Comparison of ENCODE assay signal across 8 cellular contexts in the genomic region with DNA sequence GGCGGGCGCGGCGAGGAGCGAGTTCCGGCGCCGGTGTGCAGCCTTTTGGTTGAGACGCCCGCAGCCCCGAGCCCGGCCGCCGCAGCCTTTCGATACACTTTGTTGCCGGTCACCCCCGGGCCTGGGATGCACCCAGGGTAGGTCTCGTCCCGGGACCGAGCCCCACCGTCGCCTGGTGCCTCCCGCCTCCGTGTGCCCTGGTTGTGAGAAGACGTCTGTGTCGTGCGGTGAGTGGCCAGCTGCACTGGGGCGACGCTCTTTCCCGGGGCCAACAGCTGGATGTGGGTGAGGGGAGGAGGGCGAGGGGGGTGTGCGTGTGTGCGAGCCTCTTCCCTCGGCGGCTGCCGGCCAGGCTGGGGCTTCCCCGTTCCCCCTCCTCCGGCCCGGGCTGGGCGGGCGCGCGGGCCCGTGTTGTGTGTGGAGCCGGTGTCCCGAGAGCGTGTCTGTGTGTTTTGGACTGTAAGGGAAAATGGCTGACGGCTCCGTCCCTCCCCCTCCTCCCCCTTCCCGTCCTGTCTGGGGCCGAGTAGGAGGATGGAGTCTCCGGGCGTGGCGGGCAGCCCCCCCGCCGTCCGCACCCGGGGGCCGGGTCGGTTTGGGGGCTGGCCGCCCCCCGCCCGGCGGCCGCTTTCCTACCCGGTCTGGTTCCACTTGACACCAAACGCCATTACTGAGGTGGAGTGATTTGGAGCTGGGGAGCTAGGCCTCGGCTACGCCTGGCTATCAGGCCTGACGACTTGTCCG. TPM values are rescaled to one million over a fixed set of nuclear protein-coding genes. Genes with fewer than 3 reads are reported as not detected.
DNase-seq lines count a peak whose midpoint lies in the region; ATAC-seq and TF ChIP-seq lines count a peak whose summit lies in the region.

No MANE protein-coding gene starts in this region.

- TF ChIP-seq CTCF in Calu3 (IDR thresholded peaks at IDR 0.05; ENCODE audit: unreplicated experiment) = no peak

- H3K27me3 Mint-ChIP-seq in Calu3 (ENCODE audit: unreplicated experiment) = no peaks in the 10 kb centered on the region

- peak overlapping the region; percentile 75 for H3K4me3 ChIP-seq in ectodermal cell (ENCODE audit: insufficient read depth, low read depth, low read length)

- DNase-seq in Calu3 (peak; percentile 54), NAMALWA (ENCODE audit: low spot score) (peak; percentile 65), medulla oblongata (ENCODE audit: extremely low spot score) (peak; percentile 46)
- DNase-seq in activated CD4-positive, alpha-beta T cell treated with anti-CD3 and anti-CD28 coated beads, Interleukin-2, amount 50 U/mL, for 48 hours = peak; percentile 41 to 47
- DNase-seq in stimulated activated CD8-positive, alpha-beta memory T cell treated with anti-CD3 and anti-CD28 coated beads, Interleukin-12 subunit alpha, Interleukin-12 subunit beta, amount 100 ng/mL, for 24 hours (ENCODE audit: extremely low read depth) = peak; percentile 10

- H3K27ac ChIP-seq in ectodermal cell (ENCODE audit: insufficient read depth, low read depth, low read length, poor library complexity, severe bottlenecking) = peak overlapping the region; percentile 100

- no peaks in the 10 kb centered on the region for H3K27me3 ChIP-seq in ectodermal cell (ENCODE audit: control insufficient read depth, insufficient read depth, low read length, poor library complexity, severe bottlenecking)

- CTCF ChIA-PET in Calu3 (lab: Charles Lee) = interaction anchor here (0.8 to 2.1 kb wide), 3 partner anchors 29 to 207 kb away, joined by 3 to 9 read pairs (median 6); no protein-coding TSS in a partner anchor

- H3K4me3 Mint-ChIP-seq in Calu3 (ENCODE audit: low read depth, unreplicated experiment) = peak overlapping the region; percentile 89

- peak; percentile 6 for ATAC-seq in GM21528 (IDR thresholded peaks at IDR 0.05; ENCODE audit: low FRiP score, unreplicated experiment)
- ATAC-seq in GM18858 (IDR thresholded peaks at IDR 0.05; ENCODE audit: unreplicated experiment) = no peak

- H3K4me1 Mint-ChIP-seq in Calu3 (ENCODE audit: low read depth, unreplicated experiment) = peaks cover 4% of the 10 kb centered on the region

- H3K36me3 ChIP-seq in ectodermal cell (ENCODE audit: control insufficient read depth, insufficient read depth, low read length) = no peaks in the 10 kb centered on the region

- no peaks in the 10 kb centered on the region for H3K4me1 ChIP-seq in ectodermal cell (ENCODE audit: control insufficient read depth, insufficient read depth, low read length)

- no peaks in the 10 kb centered on the region for H3K9me3 ChIP-seq in ectodermal cell (ENCODE audit: control insufficient read depth, low read length)

- H3K27ac Mint-ChIP-seq in Calu3 (ENCODE audit: unreplicated experiment) = peak overlapping the region; percentile 98

- H3K36me3 Mint-ChIP-seq in Calu3 (ENCODE audit: insufficient read depth, unreplicated experiment) = peaks cover 62% of the 10 kb centered on the region

- BruUV-seq in Calu3 (replicated peaks; lab: Mats Ljungman, UMichigan) = no TSS peak

- intact Hi-C loops in Calu3 (cut with micrococcal nuclease; ENCODE audit: unreplicated experiment) = loop anchor here (5.0 kb wide), 2 partner anchors 49 to 154 kb away; no protein-coding TSS in a partner anchor

- WGBS in ectodermal cell, 2 experiments = 0 to 1% methylated on average over 49 to 67 of the region's 71 CpGs

- H3K9me3 Mint-ChIP-seq in Calu3 (ENCODE audit: low read depth, unreplicated experiment) = no peaks in the 10 kb centered on the region

RNA-seq across cellular contexts. Expression of a gene that starts 0.8 kb away (rescaled TPM):
- total RNA-seq in Calu3 (2022) = 87.5 and 89.2 TPM in 2 replicates
- 54.2 TPM for polyA plus RNA-seq in ectodermal cell (2013, experiment 1 of 4)
- 68.4 TPM for polyA plus RNA-seq in ectodermal cell (2013, experiment 2 of 4)
- 38.0 TPM for polyA plus RNA-seq in ectodermal cell (2013, experiment 3 of 4)
- 49.3 TPM for polyA plus RNA-seq in ectodermal cell (2013, experiment 4 of 4)

Comparison
In these comparisons a context has a peak if more than half of its experiments do, and no peak if none do; other contexts are left out.
1. DNase-seq: peak in every context shown above with its lines; median percentile 65 in NAMALWA; 54 in Calu3; 46 in medulla oblongata; 44 in activated CD4-positive, alpha-beta T cell treated with anti-CD3 and anti-CD28 coated beads, Interleukin-2, amount 50 U/mL, for 48 hours; 10 in stimulated activated CD8-positive, alpha-beta memory T cell treated with anti-CD3 and anti-CD28 coated beads, Interleukin-12 subunit alpha, Interleukin-12 subunit beta, amount 100 ng/mL, for 24 hours.